ENCODE assay signal across 1 cellular context in genomic region chr14:63641473-63642228, GRCh38.
TF ChIP-seq lines count a peak whose summit lies in the region.

TSS of gene WDR89 (minus strand) at chr14:63641871. CDS start at chr14:63599942, 41,929 bp downstream.

TF ChIP-seq in HepG2, 621 proteins besides CTCF, POLR2A, EP300 and RAD21 (continued from another document and continues in another):
- no peak for TF ChIP-seq SKIL (CRISPR knock-in tag; IDR thresholded peaks at IDR 0.05; ENCODE audit: borderline replicate concordance)
- TF ChIP-seq MXD3 (CRISPR knock-in tag; IDR thresholded peaks at IDR 0.05): peak; percentile 98
- TF ChIP-seq TBX3 (IDR thresholded peaks at IDR 0.05; ENCODE audit: borderline replicate concordance): no peak
- peak; percentile 90; the same call in 1 of the 2 replicates for TF ChIP-seq ZNF275 (CRISPR knock-in tag; IDR thresholded peaks at IDR 0.05; ENCODE audit: borderline replicate concordance)
- TF ChIP-seq ZNF350 (CRISPR knock-in tag; IDR thresholded peaks at IDR 0.05; ENCODE audit: borderline replicate concordance, low read depth): peak; percentile 83; the same call in 1 of the 2 replicates
- TF ChIP-seq RORA (CRISPR knock-in tag; IDR thresholded peaks at IDR 0.05): no peak
- TF ChIP-seq PHB2 (IDR thresholded peaks at IDR 0.05; ENCODE audit: partially characterized antibody): no peak
- no peak for TF ChIP-seq STAT5B (CRISPR knock-in tag; IDR thresholded peaks at IDR 0.05)
- no peak for TF ChIP-seq ZNF644 (CRISPR knock-in tag; IDR thresholded peaks at IDR 0.05; ENCODE audit: low read depth)
- TF ChIP-seq ZBTB1 (CRISPR knock-in tag; IDR thresholded peaks at IDR 0.05; ENCODE audit: borderline replicate concordance): no peak
- TF ChIP-seq NFE2L2 (IDR thresholded peaks at IDR 0.05; ENCODE audit: low read length): no peak
- peak; percentile 91 for TF ChIP-seq ATF1 (CRISPR knock-in tag; IDR thresholded peaks at IDR 0.05)
- TF ChIP-seq ZSCAN5A (CRISPR knock-in tag; IDR thresholded peaks at IDR 0.05; ENCODE audit: borderline replicate concordance): no peak; the same call in 1 of the 2 replicates
- TF ChIP-seq ZFP90 (CRISPR knock-in tag; IDR thresholded peaks at IDR 0.05; ENCODE audit: borderline replicate concordance): peak; percentile 94
- TF ChIP-seq RXRB (CRISPR knock-in tag; IDR thresholded peaks at IDR 0.05; ENCODE audit: borderline replicate concordance): peak; percentile 54
- 0 out of 2 replicates have a peak, but pooled peaks have one; percentile 56 for TF ChIP-seq AKNA (CRISPR knock-in tag; IDR thresholded peaks at IDR 0.05; ENCODE audit: borderline replicate concordance)
- TF ChIP-seq ZSCAN9 (CRISPR knock-in tag; IDR thresholded peaks at IDR 0.05; ENCODE audit: borderline replicate concordance): peak; percentile 90
- no peak for TF ChIP-seq ZNF382 (CRISPR knock-in tag; IDR thresholded peaks at IDR 0.05; ENCODE audit: borderline replicate concordance)
- peak; percentile 77; the same call in 1 of the 2 replicates for TF ChIP-seq ZKSCAN8 (CRISPR knock-in tag; IDR thresholded peaks at IDR 0.05; ENCODE audit: borderline replicate concordance)
- no peak for TF ChIP-seq PRDM4 (CRISPR knock-in tag; IDR thresholded peaks at IDR 0.05; ENCODE audit: borderline replicate concordance)
- peak; percentile 83 for TF ChIP-seq ARNT2 (CRISPR knock-in tag; IDR thresholded peaks at IDR 0.05; ENCODE audit: low read depth)
- TF ChIP-seq ZC3H13 (CRISPR knock-in tag; IDR thresholded peaks at IDR 0.05): 0 out of 2 replicates have a peak, but pooled peaks have one; percentile 45
- no peak for TF ChIP-seq GLMP (CRISPR knock-in tag; IDR thresholded peaks at IDR 0.05; ENCODE audit: borderline replicate concordance)
- no peak for TF ChIP-seq ATAD3A (CRISPR knock-in tag; IDR thresholded peaks at IDR 0.05)
- TF ChIP-seq TCF7L2 (IDR thresholded peaks at IDR 0.05; ENCODE audit: low read depth, low read length): no peak
- no peak for TF ChIP-seq GTF2F1 (IDR thresholded peaks at IDR 0.05; ENCODE audit: low read length)
- TF ChIP-seq PAF1 (CRISPR knock-in tag; IDR thresholded peaks at IDR 0.05): no peak
- TF ChIP-seq ZNF326 (CRISPR knock-in tag; IDR thresholded peaks at IDR 0.05; ENCODE audit: borderline replicate concordance): no peak
- TF ChIP-seq ZNF431 (CRISPR knock-in tag; IDR thresholded peaks at IDR 0.05; ENCODE audit: borderline replicate concordance, low read depth): peak; percentile 39
- peak; percentile 98 for TF ChIP-seq NRL (CRISPR knock-in tag; IDR thresholded peaks at IDR 0.05; ENCODE audit: borderline replicate concordance)
- peak; percentile 30; the same call in 1 of the 2 replicates for TF ChIP-seq SP5 (CRISPR knock-in tag; IDR thresholded peaks at IDR 0.05; ENCODE audit: borderline replicate concordance, low read depth)
- TF ChIP-seq PAX8 (CRISPR knock-in tag; IDR thresholded peaks at IDR 0.05; ENCODE audit: borderline replicate concordance): no peak
- TF ChIP-seq ZNF513 (CRISPR knock-in tag; conservative IDR thresholded peaks at IDR 0.05): no peak
- no peak for TF ChIP-seq ZNF569 (CRISPR knock-in tag; IDR thresholded peaks at IDR 0.05; ENCODE audit: borderline replicate concordance)
- TF ChIP-seq ZNF772 (CRISPR knock-in tag; IDR thresholded peaks at IDR 0.05): peak; percentile 85
- TF ChIP-seq CCAR2 (optimal IDR thresholded peaks at IDR 0.05; ENCODE audit: low read depth, low read length): no peak
- TF ChIP-seq AKAP8 (CRISPR knock-in tag; IDR thresholded peaks at IDR 0.05): peak; percentile 66; the same call in 1 of the 2 replicates
- TF ChIP-seq ZC3H4 (CRISPR knock-in tag; IDR thresholded peaks at IDR 0.05; ENCODE audit: borderline replicate concordance): no peak
- peak; percentile 95 for TF ChIP-seq ZNF430 (CRISPR knock-in tag; IDR thresholded peaks at IDR 0.05)
- TF ChIP-seq SP1 (IDR thresholded peaks at IDR 0.05): no peak
- peak; percentile 56 for TF ChIP-seq SP1 (CRISPR knock-in tag; IDR thresholded peaks at IDR 0.05)
- peak; percentile 87 for TF ChIP-seq CAMTA2 (CRISPR knock-in tag; IDR thresholded peaks at IDR 0.05; ENCODE audit: borderline replicate concordance)
- TF ChIP-seq ARID5B (CRISPR knock-in tag; IDR thresholded peaks at IDR 0.05): peak; percentile 42
- TF ChIP-seq EED (CRISPR knock-in tag; IDR thresholded peaks at IDR 0.05): peak; percentile 97
